11 cellular contexts compared by ENCODE assay signal in the genomic region with DNA sequence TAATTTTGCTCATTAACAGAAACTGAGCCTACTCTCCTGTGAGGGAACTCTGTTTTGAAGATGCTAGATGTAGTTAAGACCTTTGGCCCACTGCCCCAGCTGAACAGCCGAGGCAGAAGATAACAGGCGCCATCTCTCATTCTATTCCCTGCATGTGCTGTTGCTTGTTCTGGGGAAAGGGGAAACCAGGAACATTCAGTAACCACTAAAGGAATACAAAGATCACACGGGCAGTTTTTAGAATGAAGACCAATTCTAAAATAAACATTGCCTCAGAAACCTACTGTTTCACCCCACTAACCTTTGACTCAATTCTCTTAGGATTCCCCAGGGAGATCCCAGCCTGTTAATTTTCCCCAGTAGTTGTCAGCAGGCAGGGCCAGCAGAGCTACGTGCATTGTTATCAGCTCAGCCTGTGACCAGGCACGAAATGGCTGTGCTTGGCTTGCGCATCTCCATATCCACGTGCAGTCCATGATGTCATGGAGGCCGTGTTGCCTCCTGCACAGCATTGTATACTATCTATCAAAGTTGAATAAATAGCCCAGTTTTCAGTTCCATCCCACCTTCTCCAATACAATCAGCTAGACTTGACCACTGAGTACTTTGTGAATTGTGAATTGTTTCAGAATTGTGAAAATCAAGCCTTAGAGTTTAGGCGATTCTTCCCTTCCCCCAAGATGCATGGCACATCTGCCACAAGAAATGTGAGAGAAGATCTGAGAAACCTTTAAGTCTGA. TPM values are rescaled to one million over a fixed set of nuclear protein-coding genes. Genes with fewer than 3 reads are reported as not detected.
DNase-seq lines count a peak whose midpoint lies in the region; TF ChIP-seq lines count a peak whose summit lies in the region.
"Had no signal": no experiment of that assay in that cellular context is flagged by ENCODE, and none has a peak within 500 bp of the region (broad histone marks: within the 10 kb centered on the region; RNA-seq: fewer than 3 reads in every experiment).

No MANE protein-coding gene starts in this region.

- H3K36me3 ChIP-seq in liver (ENCODE audit: control insufficient read depth in 4 of 4, insufficient read depth in 3 of 4, low read depth in 1 of 4, low read length in 3 of 4), result no peaks in the 10 kb centered on the region

- WGBS in liver, result 50% methylated on average over 9 of the region's 9 CpGs

- no peaks in the 10 kb centered on the region for H3K9me3 ChIP-seq in liver (ENCODE audit: control insufficient read depth in 4 of 4, low read length in 3 of 4)
- H3K9me3 ChIP-seq: body of pancreas had no signal

- no peak for TF ChIP-seq CTCF in liver (IDR thresholded peaks at IDR 0.05; ENCODE audit: low read depth, low read length, missing input control)

- H3K4me1 ChIP-seq in liver (ENCODE audit: control insufficient read depth in 4 of 4, insufficient read depth in 4 of 4, low read length in 3 of 4), result peaks cover 0 to 6% (median 1%) of the 10 kb centered on the region in 4 donors

- in situ Hi-C loops in G401 (cut with HindIII; ENCODE audit: low sequenced_read_pairs), result no loop called here

- no peaks in the 10 kb centered on the region for H3K27me3 ChIP-seq in liver (ENCODE audit: control insufficient read depth in 4 of 4, insufficient read depth in 4 of 4, low read length in 3 of 4)
- H3K27me3 ChIP-seq: body of pancreas had no signal

- H3K4me3 ChIP-seq in liver (ENCODE audit: low read depth in 1 of 3, low read length in 3 of 3), result no peak overlapping the region
- H3K4me3 ChIP-seq: body of pancreas, PC-9 had no signal

- DNase-seq in NCI-H2081 (lab: John Stamatoyannopoulos, UW) (peak; percentile 7 to 12), NCI-H2081 treated with DMSO at 0.1 percent for 48 hours (lab: John Stamatoyannopoulos, UW) (no peak), G401 (ENCODE audit: low spot score) (no peak), NOMO-1 treated with dmso at 0.1 percent for 144 hours (lab: John Stamatoyannopoulos, UW; ENCODE audit: unreplicated experiment) (no peak), DMS114 treated with DMSO at 0.1 percent for 48 hours (lab: John Stamatoyannopoulos, UW; ENCODE audit: unreplicated experiment) (no peak)
- DNase-seq: PC-9 had no signal

- peak in 1 of 2 donors; percentile 21 for TF ChIP-seq RAD21 in liver (IDR thresholded peaks at IDR 0.05)

- peak overlapping the region; percentile 90 for H3K27ac ChIP-seq in cingulate gyrus (ENCODE audit: low read depth, low read length)
- peak overlapping the region in 1 of 2 donors; percentile 13 for H3K27ac ChIP-seq in liver (ENCODE audit: low read depth in 1 of 2, low read length in 2 of 2)
- peak overlapping the region; percentile 94 for H3K27ac ChIP-seq in temporal lobe (ENCODE audit: low read depth, low read length)
- H3K27ac ChIP-seq: 22Rv1, body of pancreas, PC-9 had no signal

- no peak overlapping the region for H3K9ac ChIP-seq in liver (ENCODE audit: low read depth in 1 of 2, low read length in 2 of 2)

TF ChIP-seq in liver, 16 proteins besides CTCF, POLR2A, EP300 and RAD21:
- no peak for TF ChIP-seq FOXA1 (IDR thresholded peaks at IDR 0.05)
- TF ChIP-seq YY1 (IDR thresholded peaks at IDR 0.05), result no peak
- TF ChIP-seq RXRA (IDR thresholded peaks at IDR 0.05), result peak; percentile 62 to 65
- TF ChIP-seq, protein P1, sequence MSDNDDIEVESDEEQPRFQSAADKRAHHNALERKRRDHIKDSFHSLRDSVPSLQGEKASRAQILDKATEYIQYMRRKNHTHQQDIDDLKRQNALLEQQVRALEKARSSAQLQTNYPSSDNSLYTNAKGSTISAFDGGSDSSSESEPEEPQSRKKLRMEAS (IDR thresholded peaks at IDR 0.05), result no peak
- peak; percentile 65 for TF ChIP-seq SP1 (IDR thresholded peaks at IDR 0.05)
- no peak for TF ChIP-seq EGR1 (IDR thresholded peaks at IDR 0.05; ENCODE audit: low read depth in 2 of 2)
- peak; percentile 92 for TF ChIP-seq NR2F2 (IDR thresholded peaks at IDR 0.05)
- peak; percentile 30 for TF ChIP-seq HNF4A (conservative IDR thresholded peaks at IDR 0.05)
- TF ChIP-seq TAF1 (conservative IDR thresholded peaks at IDR 0.05), result no peak
- TF ChIP-seq, protein P2, sequence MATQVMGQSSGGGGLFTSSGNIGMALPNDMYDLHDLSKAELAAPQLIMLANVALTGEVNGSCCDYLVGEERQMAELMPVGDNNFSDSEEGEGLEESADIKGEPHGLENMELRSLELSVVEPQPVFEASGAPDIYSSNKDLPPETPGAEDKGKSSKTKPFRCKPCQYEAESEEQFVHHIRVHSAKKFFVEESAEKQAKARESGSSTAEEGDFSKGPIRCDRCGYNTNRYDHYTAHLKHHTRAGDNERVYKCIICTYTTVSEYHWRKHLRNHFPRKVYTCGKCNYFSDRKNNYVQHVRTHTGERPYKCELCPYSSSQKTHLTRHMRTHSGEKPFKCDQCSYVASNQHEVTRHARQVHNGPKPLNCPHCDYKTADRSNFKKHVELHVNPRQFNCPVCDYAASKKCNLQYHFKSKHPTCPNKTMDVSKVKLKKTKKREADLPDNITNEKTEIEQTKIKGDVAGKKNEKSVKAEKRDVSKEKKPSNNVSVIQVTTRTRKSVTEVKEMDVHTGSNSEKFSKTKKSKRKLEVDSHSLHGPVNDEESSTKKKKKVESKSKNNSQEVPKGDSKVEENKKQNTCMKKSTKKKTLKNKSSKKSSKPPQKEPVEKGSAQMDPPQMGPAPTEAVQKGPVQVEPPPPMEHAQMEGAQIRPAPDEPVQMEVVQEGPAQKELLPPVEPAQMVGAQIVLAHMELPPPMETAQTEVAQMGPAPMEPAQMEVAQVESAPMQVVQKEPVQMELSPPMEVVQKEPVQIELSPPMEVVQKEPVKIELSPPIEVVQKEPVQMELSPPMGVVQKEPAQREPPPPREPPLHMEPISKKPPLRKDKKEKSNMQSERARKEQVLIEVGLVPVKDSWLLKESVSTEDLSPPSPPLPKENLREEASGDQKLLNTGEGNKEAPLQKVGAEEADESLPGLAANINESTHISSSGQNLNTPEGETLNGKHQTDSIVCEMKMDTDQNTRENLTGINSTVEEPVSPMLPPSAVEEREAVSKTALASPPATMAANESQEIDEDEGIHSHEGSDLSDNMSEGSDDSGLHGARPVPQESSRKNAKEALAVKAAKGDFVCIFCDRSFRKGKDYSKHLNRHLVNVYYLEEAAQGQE (IDR thresholded peaks at IDR 0.05), result no peak
- no peak for TF ChIP-seq GABPA (IDR thresholded peaks at IDR 0.05 in 1 of 2, conservative IDR thresholded peaks at IDR 0.05 in 1 of 2)
- TF ChIP-seq HNF4G (IDR thresholded peaks at IDR 0.05), result no peak
- TF ChIP-seq JUND (IDR thresholded peaks at IDR 0.05), result no peak
- TF ChIP-seq, protein P3, sequence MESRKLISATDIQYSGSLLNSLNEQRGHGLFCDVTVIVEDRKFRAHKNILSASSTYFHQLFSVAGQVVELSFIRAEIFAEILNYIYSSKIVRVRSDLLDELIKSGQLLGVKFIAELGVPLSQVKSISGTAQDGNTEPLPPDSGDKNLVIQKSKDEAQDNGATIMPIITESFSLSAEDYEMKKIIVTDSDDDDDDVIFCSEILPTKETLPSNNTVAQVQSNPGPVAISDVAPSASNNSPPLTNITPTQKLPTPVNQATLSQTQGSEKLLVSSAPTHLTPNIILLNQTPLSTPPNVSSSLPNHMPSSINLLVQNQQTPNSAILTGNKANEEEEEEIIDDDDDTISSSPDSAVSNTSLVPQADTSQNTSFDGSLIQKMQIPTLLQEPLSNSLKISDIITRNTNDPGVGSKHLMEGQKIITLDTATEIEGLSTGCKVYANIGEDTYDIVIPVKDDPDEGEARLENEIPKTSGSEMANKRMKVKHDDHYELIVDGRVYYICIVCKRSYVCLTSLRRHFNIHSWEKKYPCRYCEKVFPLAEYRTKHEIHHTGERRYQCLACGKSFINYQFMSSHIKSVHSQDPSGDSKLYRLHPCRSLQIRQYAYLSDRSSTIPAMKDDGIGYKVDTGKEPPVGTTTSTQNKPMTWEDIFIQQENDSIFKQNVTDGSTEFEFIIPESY (IDR thresholded peaks at IDR 0.05), result no peak
- TF ChIP-seq, protein P4, sequence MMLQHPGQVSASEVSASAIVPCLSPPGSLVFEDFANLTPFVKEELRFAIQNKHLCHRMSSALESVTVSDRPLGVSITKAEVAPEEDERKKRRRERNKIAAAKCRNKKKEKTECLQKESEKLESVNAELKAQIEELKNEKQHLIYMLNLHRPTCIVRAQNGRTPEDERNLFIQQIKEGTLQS (IDR thresholded peaks at IDR 0.05), result no peak
- TF ChIP-seq FOXA2 (IDR thresholded peaks at IDR 0.05), result no peak

RNA-seq across cellular contexts. Expression of a gene that starts 36.0 kb away (rescaled TPM):
- total RNA-seq in liver, result 10 to 100 TPM; 12.4 to 30.0 TPM
- polyA plus RNA-seq in liver, result 1 to 10 TPM; 5.7 to 6.9 TPM
- 305 TPM for total RNA-seq in temporal lobe
- total RNA-seq in G401 (2014; rRNA removed; shearing (Covaris generic)), result 1.4 and 9.6 TPM in 2 replicates

Comparison
In these comparisons a context has a peak if more than half of its experiments do, and no peak if none do; other contexts are left out.
1. DNase-seq: peak in NCI-H2081 (2 of 2); none in NCI-H2081 treated with DMSO at 0.1 percent for 48 hours (single experiment), G401 (single experiment), NOMO-1 treated with dmso at 0.1 percent for 144 hours (single experiment) and DMS114 treated with DMSO at 0.1 percent for 48 hours (single experiment).